8 cellular contexts compared by ENCODE assay signal in the genomic region with DNA sequence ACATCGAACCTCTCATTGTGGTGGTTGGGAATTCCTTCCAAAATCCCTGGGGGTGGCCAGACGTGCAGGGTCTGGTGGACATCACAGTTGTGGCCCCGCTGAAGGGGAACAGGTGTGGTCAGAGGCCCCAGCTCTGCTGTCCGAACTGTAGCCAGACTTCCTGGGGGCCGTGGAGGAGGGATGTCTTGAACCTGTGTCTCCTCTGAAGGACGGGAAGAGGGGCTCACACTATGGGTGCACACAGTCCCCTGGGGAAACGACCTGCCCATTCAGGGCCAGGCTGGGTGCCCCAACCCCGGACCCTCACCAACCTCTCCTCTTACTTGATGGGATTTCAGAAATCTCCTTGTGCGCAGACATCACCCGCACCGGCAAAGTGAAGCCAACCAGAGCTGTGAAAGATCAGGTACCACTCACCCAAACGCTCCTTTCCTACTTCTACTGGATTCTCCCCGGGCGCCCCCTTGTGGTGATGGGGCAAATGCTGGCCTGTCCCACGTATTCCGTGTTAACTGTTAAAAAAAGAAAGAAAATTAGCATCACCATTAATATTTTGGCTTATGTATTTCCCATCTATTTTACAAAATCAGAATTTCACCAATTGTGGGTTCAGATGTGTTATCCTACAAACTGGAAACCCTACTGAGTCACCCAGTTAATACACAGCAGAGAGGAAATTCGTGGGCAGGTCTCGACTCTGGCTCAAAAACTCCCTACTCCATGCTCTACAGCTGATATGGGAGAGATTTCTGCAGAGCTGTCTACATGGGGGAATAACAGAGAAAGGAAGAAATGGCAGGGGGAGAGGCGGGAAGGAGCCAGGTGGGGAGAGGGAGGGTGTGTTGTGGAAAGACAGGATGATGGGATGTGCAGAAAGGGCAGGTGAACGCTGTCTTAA. TPM values are rescaled to one million over a fixed set of nuclear protein-coding genes. Genes with fewer than 3 reads are reported as not detected.
A peak's percentile ranks its signal among the peaks of the same experiment; 100 is the strongest.
DNase-seq lines count a peak whose midpoint lies in the region; ATAC-seq, FAIRE-seq and TF ChIP-seq lines count a peak whose summit lies in the region.

No MANE protein-coding gene starts in this region.

- H3K27me3 ChIP-seq in effector memory CD4-positive, alpha-beta T cell (replicated peaks; ENCODE audit: control insufficient read depth, insufficient read depth, low read length, poor library complexity, severe bottlenecking) = peaks cover 3% of the 10 kb centered on the region

- no peak overlapping the region for H3K4me3 Mint-ChIP-seq in activated CD4-positive, alpha-beta memory T cell treated with anti-CD3 and anti-CD28 coated beads for 36 hours

- no peaks in the 10 kb centered on the region for H3K36me3 Mint-ChIP-seq in activated CD4-positive, alpha-beta memory T cell treated with anti-CD3 and anti-CD28 coated beads for 36 hours

- POLR2A ChIA-PET in AG04449 (lab: Yijun Ruan, JAX) = no interaction called here
- POLR2A ChIA-PET in activated CD4-positive, alpha-beta memory T cell treated with anti-CD3 and anti-CD28 coated beads for 36 hours (lab: Charles Lee) = no interaction called here

- no peaks in the 10 kb centered on the region for H3K9me3 Mint-ChIP-seq in activated CD4-positive, alpha-beta memory T cell treated with anti-CD3 and anti-CD28 coated beads for 36 hours

- no peaks in the 10 kb centered on the region for H3K9me3 ChIP-seq in effector memory CD4-positive, alpha-beta T cell (ENCODE audit: control insufficient read depth, low read length)

- peak; percentile 88 for TF ChIP-seq CTCF in AG04449 (IDR thresholded peaks at IDR 0.05; ENCODE audit: insufficient read depth, low read length, missing control alignments)

- H3K4me3 ChIP-seq in AG04449 (ENCODE audit: low read depth, low read length) = no peak overlapping the region
- H3K4me3 ChIP-seq in effector memory CD4-positive, alpha-beta T cell (ENCODE audit: insufficient read depth, low read depth, low read length, poor library complexity, severe bottlenecking) = no peak overlapping the region

- TF ChIP-seq POLR2A in GM18505 (IDR thresholded peaks at IDR 0.05; ENCODE audit: borderline replicate concordance, extremely low read depth, insufficient read depth, insufficient read length) = no peak

- DNase-seq in AG04449 (ENCODE audit: low read depth, low spot score) (no peak), GM18507 (ENCODE audit: extremely low spot score, insufficient read length, low read depth) (peak; percentile 23), NCI-H345 (lab: John Stamatoyannopoulos, UW) (peak; percentile 55), midbrain (lab: John Stamatoyannopoulos, UW) (peak; percentile 9)
- DNase-seq in activated CD4-positive, alpha-beta memory T cell treated with anti-CD3 and anti-CD28 coated beads for 36 hours = peak; percentile 76
- DNase-seq in effector memory CD4-positive, alpha-beta T cell = peak in 2 of 3 donors; percentile 23 to 24
- peak; percentile 24 to 27 for DNase-seq in stimulated activated CD8-positive, alpha-beta memory T cell treated with anti-CD3 and anti-CD28 coated beads, Interleukin-4, amount 100 ng/mL, for 1 hour (ENCODE audit: low read depth in 2 of 2, low spot score in 1 of 2)

- H3K27ac Mint-ChIP-seq in activated CD4-positive, alpha-beta memory T cell treated with anti-CD3 and anti-CD28 coated beads for 36 hours = no peak overlapping the region

- no peaks in the 10 kb centered on the region for H3K36me3 ChIP-seq in effector memory CD4-positive, alpha-beta T cell (ENCODE audit: control insufficient read depth, insufficient read depth, low read length)

- no peak for ATAC-seq in GM18505 (IDR thresholded peaks at IDR 0.05; ENCODE audit: unreplicated experiment)

- no peak overlapping the region for H3K27ac ChIP-seq in effector memory CD4-positive, alpha-beta T cell (ENCODE audit: insufficient read depth, low read length, poor library complexity, severe bottlenecking)

- intact Hi-C loops in activated CD4-positive, alpha-beta memory T cell treated with anti-CD3 and anti-CD28 coated beads for 36 hours (cut with micrococcal nuclease) = loop anchor here (2.0 kb wide), 1 partner anchor 211 kb away; no protein-coding TSS in a partner anchor

- no peaks in the 10 kb centered on the region for H3K4me1 ChIP-seq in effector memory CD4-positive, alpha-beta T cell (ENCODE audit: control insufficient read depth, insufficient read depth, low read length, poor library complexity, severe bottlenecking)

- CTCF ChIA-PET in AG04449 (lab: Yijun Ruan, JAX) = interaction anchor here (0.6 to 9.1 kb wide), 44 partner anchors 9 to 430 kb away, joined by 3 to 136 read pairs (median 4); a partner anchor contains a TSS
- CTCF ChIA-PET in activated CD4-positive, alpha-beta memory T cell treated with anti-CD3 and anti-CD28 coated beads for 36 hours (lab: Charles Lee) = interaction anchor here (0.7 to 1.7 kb wide), 5 partner anchors 14 to 211 kb away, joined by 3 to 5 read pairs (median 4); no protein-coding TSS in a partner anchor

- no peaks in the 10 kb centered on the region for H3K4me1 Mint-ChIP-seq in activated CD4-positive, alpha-beta memory T cell treated with anti-CD3 and anti-CD28 coated beads for 36 hours (ENCODE audit: low read depth)

- FAIRE-seq in GM18507 (lab: Jason Lieb, UNC) = peak; percentile 72

- H3K27me3 Mint-ChIP-seq in activated CD4-positive, alpha-beta memory T cell treated with anti-CD3 and anti-CD28 coated beads for 36 hours = peaks cover 19% of the 10 kb centered on the region

RNA-seq across cellular contexts. Expression of a gene that starts 28.1 kb away (rescaled TPM):
- total RNA-seq in activated CD4-positive, alpha-beta memory T cell treated with anti-CD3 and anti-CD28 coated beads for 36 hours = under 1 TPM; 0.12 to 0.24 TPM

RNA-seq across cellular contexts. Expression of a gene that starts 35.9 kb away (rescaled TPM):
- total RNA-seq in activated CD4-positive, alpha-beta memory T cell treated with anti-CD3 and anti-CD28 coated beads for 36 hours = not detected
